ENCODE assay signal across 10 cellular contexts in the genomic region with DNA sequence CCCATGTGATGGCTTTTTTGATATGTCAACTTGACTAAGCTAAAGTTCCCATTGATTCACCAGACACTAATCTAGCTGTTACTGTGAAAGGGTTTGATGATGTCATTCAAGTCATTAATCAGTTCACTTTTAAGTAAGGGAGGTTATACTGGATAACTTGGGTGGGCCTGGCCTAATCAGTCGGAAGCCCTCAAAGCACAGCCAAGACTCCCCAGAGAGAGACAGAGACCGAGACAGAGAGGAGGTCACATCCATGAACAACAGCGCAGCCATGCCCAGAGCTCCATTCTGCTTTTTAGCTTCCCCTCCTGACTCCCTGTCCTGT.
DNase-seq lines count a peak whose midpoint lies in the region; ATAC-seq and TF ChIP-seq lines count a peak whose summit lies in the region.
"Had no signal": no experiment of that assay in that cellular context is flagged by ENCODE, and none has a peak within 500 bp of the region (broad histone marks: within the 10 kb centered on the region; RNA-seq: fewer than 3 reads in every experiment).

No MANE protein-coding gene starts in this region.

- peak overlapping the region; percentile 98 for H2AFZ ChIP-seq in neuronal stem cell (ENCODE audit: low read length)

- intact Hi-C loops in CD4-positive, alpha-beta T cell (cut with DNase I, micrococcal nuclease): loop anchor here (2.0 to 5.0 kb wide), 3 partner anchors 462 to 556 kb away; no protein-coding TSS in a partner anchor
- intact Hi-C loops in ovary (cut with DNase I): loop anchor here in 3 of 4 donors (5.0 to 10.0 kb wide), 4 partner anchors 462 to 880 kb away; no protein-coding TSS in a partner anchor

- no peak overlapping the region for H4K91ac ChIP-seq in neuronal stem cell (ENCODE audit: low read depth, low read length, poor library complexity)

- peak overlapping the region; percentile 59 for H2BK15ac ChIP-seq in neuronal stem cell (ENCODE audit: low read length)

- CTCF ChIA-PET in CD4-positive, alpha-beta T cell (lab: Charles Lee): no interaction called here

- no peaks in the 10 kb centered on the region for H3K79me1 ChIP-seq in neuronal stem cell (ENCODE audit: low read depth, low read length)

- H3K9me3 ChIP-seq in neuronal stem cell (replicated peaks in 1 of 2; ENCODE audit: control insufficient read depth in 2 of 2, insufficient read depth in 1 of 2, low read depth in 1 of 2, low read length in 2 of 2) (no peaks in the 10 kb centered on the region), ovary (no peaks in the 10 kb centered on the region)
- H3K9me3 ChIP-seq in CD4-positive, alpha-beta T cell (ENCODE audit: control insufficient read depth, low read length): no peaks in the 10 kb centered on the region
- H3K9me3 ChIP-seq: stomach had no signal

- no peak for ATAC-seq in CD4-positive, alpha-beta T cell (ENCODE audit: poor library complexity)

- DNase-seq in ELR (ENCODE audit: low read depth) (peak; percentile 15), NCI-H69 (lab: John Stamatoyannopoulos, UW) (peak; percentile 56), coronary artery (ENCODE audit: low spot score) (no peak), neuronal stem cell (ENCODE audit: low spot score) (no peak), ovary (no peak), SHP77 treated with DMSO at 0.1 percent for 48 hours (lab: John Stamatoyannopoulos, UW) (no peak)
- no peak for DNase-seq in CD4-positive, alpha-beta T cell
- DNase-seq: activated gamma-delta T cell had no signal

- no peak overlapping the region for H2BK5ac ChIP-seq in neuronal stem cell (ENCODE audit: low read length)

- no peak overlapping the region for H2BK12ac ChIP-seq in neuronal stem cell (ENCODE audit: low read length)

- H3K9ac ChIP-seq in neuronal stem cell (ENCODE audit: low read depth, low read length, poor library complexity): no peak overlapping the region

- no CpG with 5 or more reads among the region's 3 CpGs for WGBS in neuronal stem cell (ENCODE audit: extremely low coverage in 2 of 2, insufficient read length in 2 of 2, insufficient replicate concordance in 1 of 2), 2 donors
- 90 to 92% (median 91%) methylated on average over 3 of the region's 3 CpGs for WGBS in ovary, 3 donors

- no peaks in the 10 kb centered on the region for H3K36me3 Mint-ChIP-seq in CD4-positive, alpha-beta T cell (ENCODE audit: low read depth)

- no peak overlapping the region for H3K4me2 ChIP-seq in neuronal stem cell (ENCODE audit: insufficient read depth, low read length, poor library complexity, severe bottlenecking)

- no peak overlapping the region for H2BK120ac ChIP-seq in neuronal stem cell (ENCODE audit: low read depth, low read length)

- no peak overlapping the region for H3K4ac ChIP-seq in neuronal stem cell (ENCODE audit: low read length)

- H3K36me3 ChIP-seq in neuronal stem cell (replicated peaks in 1 of 2; ENCODE audit: control insufficient read depth in 2 of 2, insufficient read depth in 2 of 2, low read length in 2 of 2) (no peaks in the 10 kb centered on the region), ovary (no peaks in the 10 kb centered on the region)
- H3K36me3 ChIP-seq: stomach had no signal

- no peak for TF ChIP-seq POLR2A in ovary (IDR thresholded peaks at IDR 0.05)

- H3K9me3 Mint-ChIP-seq in CD4-positive, alpha-beta T cell: no peaks in the 10 kb centered on the region
- H3K9me3 Mint-ChIP-seq: activated CD4-positive, alpha-beta T cell treated with anti-CD3 and anti-CD28 coated beads, Interleukin-2, amount 10 ng/mL, durations not matched to agents 7 days and 5 days had no signal

- H3K23ac ChIP-seq in neuronal stem cell (ENCODE audit: low read depth, low read length, poor library complexity): no peak overlapping the region

- H4K8ac ChIP-seq in neuronal stem cell (ENCODE audit: low read depth, low read length): no peak overlapping the region

- no peaks in the 10 kb centered on the region for H3K27me3 ChIP-seq in neuronal stem cell (ENCODE audit: control insufficient read depth in 3 of 3, insufficient read depth in 3 of 3, low read depth in 1 of 3, low read length in 3 of 3)
- peaks cover 45% of the 10 kb centered on the region for H3K27me3 ChIP-seq in CD4-positive, alpha-beta T cell (ENCODE audit: control insufficient read depth, insufficient read depth, low read length)
- H3K27me3 ChIP-seq in ovary: no peaks in the 10 kb centered on the region

- H3K14ac ChIP-seq in neuronal stem cell (ENCODE audit: low read length): no peak overlapping the region

- no peak overlapping the region for H3K4me3 Mint-ChIP-seq in CD4-positive, alpha-beta T cell

- H3K4me3 ChIP-seq in coronary artery (peak overlapping the region; percentile 71), neuronal stem cell (ENCODE audit: low read length in 2 of 2) (no peak overlapping the region), ovary (no peak overlapping the region)

- peaks cover 83% of the 10 kb centered on the region for H3K27me3 Mint-ChIP-seq in CD4-positive, alpha-beta T cell

- no peak for TF ChIP-seq EP300 in ovary (IDR thresholded peaks at IDR 0.05)

- POLR2A ChIA-PET in CD4-positive, alpha-beta T cell (lab: Charles Lee): no interaction called here

- H3K27ac Mint-ChIP-seq in CD4-positive, alpha-beta T cell: no peak overlapping the region
- H3K27ac Mint-ChIP-seq: activated CD4-positive, alpha-beta T cell treated with anti-CD3 and anti-CD28 coated beads, Interleukin-2, amount 10 ng/mL, durations not matched to agents 7 days and 5 days had no signal

- H3K27ac ChIP-seq in coronary artery (no peak overlapping the region), neuronal stem cell (replicated peaks; ENCODE audit: low read length) (no peak overlapping the region), ovary (no peak overlapping the region)
- H3K27ac ChIP-seq in CD4-positive, alpha-beta T cell (ENCODE audit: low read depth, low read length): no peak overlapping the region

- H3K4me1 ChIP-seq in neuronal stem cell (ENCODE audit: control insufficient read depth in 2 of 2, insufficient read depth in 1 of 2, low read depth in 1 of 2, low read length in 2 of 2): peaks cover 4 to 13% of the 10 kb centered on the region in 2 donors
- no peaks in the 10 kb centered on the region for H3K4me1 ChIP-seq in ovary (ENCODE audit: insufficient read depth)

- peaks cover 5% of the 10 kb centered on the region for H3K4me1 Mint-ChIP-seq in CD4-positive, alpha-beta T cell (ENCODE audit: low read depth)

- H2AK5ac ChIP-seq in neuronal stem cell (ENCODE audit: low read depth, low read length): no peak overlapping the region

- no peak for TF ChIP-seq CTCF in coronary artery (IDR thresholded peaks at IDR 0.05)
- TF ChIP-seq CTCF in CD4-positive, alpha-beta T cell (IDR thresholded peaks at IDR 0.05): no peak
- no peak for TF ChIP-seq CTCF in ovary (IDR thresholded peaks at IDR 0.05)

- peak overlapping the region; percentile 9 for H3K18ac ChIP-seq in neuronal stem cell (ENCODE audit: low read length)

Comparison
In these comparisons a context has a peak if more than half of its experiments do, and no peak if none do; other contexts are left out.
1. DNase-seq: peak in ELR (single experiment) and NCI-H69 (single experiment); none in coronary artery (single experiment), neuronal stem cell (single experiment), CD4-positive, alpha-beta T cell (0 of 10), ovary (0 of 5) and SHP77 treated with DMSO at 0.1 percent for 48 hours (single experiment).